ENCODE assay signal across 11 cellular contexts in the genomic region with DNA sequence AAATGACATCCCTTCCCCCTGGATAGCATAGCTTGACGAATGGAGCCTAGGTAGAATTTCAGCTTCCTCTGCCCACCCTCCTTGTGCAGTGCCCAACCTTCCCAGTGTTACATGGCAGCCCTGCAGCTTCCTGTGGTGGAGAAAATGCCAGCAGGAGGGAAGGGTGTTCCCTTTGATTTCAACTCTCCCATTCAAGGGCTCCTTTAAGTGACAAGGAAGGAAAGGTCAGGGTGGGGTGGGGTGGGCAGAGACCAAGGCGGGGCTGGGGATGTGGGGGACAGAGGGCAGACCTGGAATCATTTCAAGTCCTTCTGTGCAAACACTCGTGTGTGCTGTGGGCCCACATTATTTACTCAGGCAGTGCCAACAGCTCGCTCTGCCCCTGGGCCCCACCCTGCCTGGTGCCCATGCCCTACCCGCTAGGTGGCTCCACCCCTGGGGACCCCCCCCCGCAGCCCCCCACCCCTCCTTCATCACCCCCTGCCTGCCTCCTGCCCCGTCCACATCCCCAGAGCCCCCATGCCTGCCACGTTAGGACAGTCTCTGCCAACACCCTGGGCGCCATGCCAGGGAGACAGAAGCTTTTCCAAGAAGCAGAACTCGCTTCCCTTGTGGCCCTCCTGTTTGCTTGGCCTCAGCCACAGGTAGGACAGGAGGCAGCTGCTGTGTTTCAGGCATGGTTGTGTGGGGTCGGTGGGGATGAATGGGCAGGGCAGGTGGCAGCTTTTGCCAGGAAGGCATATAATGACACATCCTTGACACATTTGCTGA. TPM values are rescaled to one million over a fixed set of nuclear protein-coding genes. Genes with fewer than 3 reads are reported as not detected.
DNase-seq lines count a peak whose midpoint lies in the region; ATAC-seq and TF ChIP-seq lines count a peak whose summit lies in the region.
"Had no signal": no experiment of that assay in that cellular context is flagged by ENCODE, and none has a peak within 500 bp of the region (broad histone marks: within the 10 kb centered on the region; RNA-seq: fewer than 3 reads in every experiment).

No MANE protein-coding gene starts in this region.

- H3K36me3 ChIP-seq in PC-9 (ENCODE audit: low read depth) (no peaks in the 10 kb centered on the region), left ventricle myocardium inferior (no peaks in the 10 kb centered on the region), transverse colon (no peaks in the 10 kb centered on the region)

- no peak for ATAC-seq in GM21717 (IDR thresholded peaks at IDR 0.05; ENCODE audit: unreplicated experiment)
- no peak for ATAC-seq in omental fat pad (ENCODE audit: low FRiP score)
- no peak for ATAC-seq in GM18873 (IDR thresholded peaks at IDR 0.05; ENCODE audit: low FRiP score, unreplicated experiment)

- no peaks in the 10 kb centered on the region for H3K9me2 ChIP-seq in PC-9 (ENCODE audit: insufficient read depth)

- no peaks in the 10 kb centered on the region for H4K20me1 ChIP-seq in PC-9 (ENCODE audit: insufficient read depth)

- no peak overlapping the region for H2AFZ ChIP-seq in PC-9

- POLR2A ChIA-PET in PC-9 (lab: Charles Lee; ENCODE audit: unreplicated experiment): interaction anchor here (0.6 kb wide), 3 partner anchors 20 to 361 kb away, joined by 3 to 4 read pairs (median 3); no protein-coding TSS in a partner anchor

- 21% methylated on average over 11 of the region's 11 CpGs; no CpG with 5 or more reads in 1 of the 2 donors for WGBS in transverse colon (ENCODE audit: low coverage in 1 of 2), 2 donors

- TF ChIP-seq CTCF in PC-9 (conservative IDR thresholded peaks at IDR 0.05) (no peak), left ventricle myocardium inferior (IDR thresholded peaks at IDR 0.05; ENCODE audit: borderline replicate concordance) (no peak), transverse colon (IDR thresholded peaks at IDR 0.05) (no peak), omental fat pad (IDR thresholded peaks at IDR 0.05) (no peak)

- CTCF ChIA-PET in PC-9 (lab: Charles Lee): interaction anchor here (0.5 to 0.7 kb wide), 5 partner anchors 24 to 1272 kb away, joined by 3 to 19 read pairs (median 10); no protein-coding TSS in a partner anchor

- peak; percentile 54 for DNase-seq in LoVo (ENCODE audit: low spot score)
- DNase-seq in PC-9: peak; percentile 62 to 73
- peak; percentile 54 for DNase-seq in left ventricle myocardium inferior
- peak; percentile 71 for DNase-seq in transverse colon
- no peak for DNase-seq in omental fat pad (ENCODE audit: low spot score)
- DNase-seq: effector memory CD4-positive, alpha-beta T cell had no signal

- H3K27ac ChIP-seq in PC-9: no peak overlapping the region
- H3K27ac ChIP-seq in left ventricle myocardium inferior (replicated peaks): peak overlapping the region; percentile 58
- H3K27ac ChIP-seq in transverse colon: peak overlapping the region; percentile 54 to 77 (median 68)
- H3K27ac ChIP-seq: SK-N-MC had no signal

- TF ChIP-seq EP300 in transverse colon (IDR thresholded peaks at IDR 0.05; ENCODE audit: low read depth): no peak

- TF ChIP-seq POLR2A in transverse colon (IDR thresholded peaks at IDR 0.05): no peak

- peak overlapping the region; percentile 61 for H3K4me2 ChIP-seq in PC-9

- no TSS peak for BruUV-seq in PC-9 (replicated peaks; lab: Mats Ljungman, UMichigan)

- no peaks in the 10 kb centered on the region for H3K9me3 ChIP-seq in PC-9 (ENCODE audit: insufficient read depth, low read depth)
- H3K9me3 ChIP-seq in left ventricle myocardium inferior (replicated peaks): no peaks in the 10 kb centered on the region
- no peaks in the 10 kb centered on the region for H3K9me3 ChIP-seq in transverse colon

- intact Hi-C loops in PC-9 (cut with micrococcal nuclease; ENCODE audit: unreplicated experiment): no loop called here
- intact Hi-C loops in left ventricle myocardium inferior (cut with micrococcal nuclease): no loop called here
- intact Hi-C loops in transverse colon (cut with DNase I; ENCODE audit: low total_unique reads): no loop called here

- H3F3A ChIP-seq in PC-9 (ENCODE audit: insufficient read depth, low read depth): no peaks in the 10 kb centered on the region; the same call in 1 of the 2 replicates

- H3K4me3 ChIP-seq in PC-9: no peak overlapping the region
- H3K4me3 ChIP-seq in left ventricle myocardium inferior: no peak overlapping the region
- no peak overlapping the region for H3K4me3 ChIP-seq in transverse colon
- H3K4me3 ChIP-seq: SK-N-MC had no signal

- peaks cover 51% of the 10 kb centered on the region for H3K4me1 ChIP-seq in PC-9 (replicated peaks; ENCODE audit: insufficient read depth)
- peaks cover 22% of the 10 kb centered on the region for H3K4me1 ChIP-seq in left ventricle myocardium inferior
- H3K4me1 ChIP-seq in transverse colon: peaks cover 21 to 37% (median 32%) of the 10 kb centered on the region in 4 donors

- no peaks in the 10 kb centered on the region for H3K79me2 ChIP-seq in PC-9 (ENCODE audit: low read depth)

- H3K27me3 ChIP-seq in PC-9 (ENCODE audit: insufficient read depth, low read depth) (no peaks in the 10 kb centered on the region), left ventricle myocardium inferior (ENCODE audit: low read depth) (no peaks in the 10 kb centered on the region), transverse colon (no peaks in the 10 kb centered on the region)

- in situ Hi-C loops in transverse colon (cut with MboI; ENCODE audit: low pct_ligation_motif_present in 1 of 4, low pct_unique_long_range_greater_than_20kb in 1 of 4, low sequenced_read_pairs in 3 of 4): no loop called here

RNA-seq across cellular contexts. Expression of gene SPDEF, which starts 9.4 kb away (rescaled TPM):
- total RNA-seq in PC-9 (2021) (0.85 and 1.4 TPM in 2 replicates), left ventricle myocardium inferior (0.11 TPM), transverse colon (10 to 100 TPM in 3 of 4 donors, 1 to 10 TPM in 1; 9.0 to 57.3 (median 31.5) TPM), omental fat pad (under 1 TPM in 1 of 4 donors, not detected in 3; 0.19 TPM)
- total RNA-seq: activated T-helper 1 cell treated with anti-CD3 and anti-CD28 coated beads, Interleukin-12 subunit alpha, Interleukin-12 subunit beta, Interleukin-2, Interleukin-4 antibody, amounts not matched to agents 30 ng/mL and 10 ng/mL and 1 ng/mL, durations not matched to agents 14 hours and 24 hours and 36 hours; lung microvascular endothelial cell had no signal
